25 cellular contexts compared by ENCODE assay signal in genomic region chr20:43461894-43462293, GRCh38. TPM values are rescaled to one million over a fixed set of nuclear protein-coding genes. Genes with fewer than 3 reads are reported as not detected.
DNase-seq lines count a peak whose midpoint lies in the region; ATAC-seq, FAIRE-seq and TF ChIP-seq lines count a peak whose summit lies in the region.
"Had no signal": no experiment of that assay in that cellular context is flagged by ENCODE, and none has a peak within 500 bp of the region (broad histone marks: within the 10 kb centered on the region; RNA-seq: fewer than 3 reads in every experiment).

No MANE protein-coding gene starts in this region.

- peak overlapping the region; percentile 6; the same call in 1 of the 2 replicates for H3K4me2 ChIP-seq in HepG2 (ENCODE audit: low read depth, low read length)
- H3K4me2 ChIP-seq: BLaER1 had no signal

- H3K79me2 ChIP-seq in HepG2 (ENCODE audit: insufficient read depth, low read length), result peaks cover 53% of the 10 kb centered on the region

- POLR2A ChIA-PET in HepG2 (lab: Yijun Ruan, JAX), result interaction anchor here (0.6 to 1.6 kb wide), 4 partner anchors 14 to 1769 kb away, joined by 3 to 7 read pairs (median 4); no protein-coding TSS in a partner anchor

- BruUV-seq in HepG2 (replicated peaks; lab: Mats Ljungman, UMichigan), result no TSS peak

- H2AFZ ChIP-seq in HepG2 (ENCODE audit: low read length), result no peak overlapping the region

- no peak for TF ChIP-seq EP300 in HepG2 (IDR thresholded peaks at IDR 0.05; ENCODE audit: low read depth in 2 of 2, low read length in 2 of 2)
- TF ChIP-seq EP300 in HepG2 (CRISPR knock-in tag; IDR thresholded peaks at IDR 0.05; ENCODE audit: borderline replicate concordance), result no peak

- peaks cover 68% of the 10 kb centered on the region for H4K20me1 ChIP-seq in HepG2 (ENCODE audit: insufficient read depth, low read length)

- FAIRE-seq in HepG2 (lab: Jason Lieb, UNC) (no peak), GM12892 (lab: Jason Lieb, UNC) (no peak)
- FAIRE-seq: GM12891 had no signal

- DNase-seq in HepG2 (ENCODE audit: low spot score), result no peak
- DNase-seq in right lobe of liver, result no peak
- DNase-seq in GF-D8 (lab: John Stamatoyannopoulos, UW), result no peak
- DNase-seq in GM12892 (ENCODE audit: insufficient read length), result no peak
- DNase-seq: activated CD4-positive, alpha-beta T cell treated with anti-CD3 and anti-CD28 coated beads, Interleukin-2, amount 50 U/mL, for 1 hour; activated CD8-positive, alpha-beta memory T cell treated with anti-CD3 and anti-CD28 coated beads, Interleukin-2, amount 50 U/mL, for 48 hours; Caco-2; central memory CD4-positive, alpha-beta T cell; dermis blood vessel endothelial cell; islet precursor cell; NCI-H1092; NCI-H2029; NCI-H2227 treated with DMSO at 0.1 percent for 48 hours; NCI-H69; stimulated activated CD4-positive, alpha-beta T cell treated with anti-CD3 and anti-CD28 coated beads, Interleukin-1b, Interleukin-23, amount 100 ng/mL, for 48 hours had no signal

- no peaks in the 10 kb centered on the region for H3K9me3 Mint-ChIP-seq in activated T-helper 17 cell treated with anti-CD3 and anti-CD28 coated beads, Interleukin-2, amount 50 U/mL, for 72 hours
- H3K9me3 Mint-ChIP-seq: T-helper 1 cell treated with Interleukin-12 subunit alpha and Interleukin-12 subunit beta and Interleukin-4 antibody, amounts not matched to agents 30 μg/mL and 1 μg/mL, for 36 hours had no signal

- no peak overlapping the region for H3K27ac Mint-ChIP-seq in activated T-helper 17 cell treated with anti-CD3 and anti-CD28 coated beads, Interleukin-2, amount 50 U/mL, for 72 hours
- H3K27ac Mint-ChIP-seq: T-helper 1 cell treated with Interleukin-12 subunit alpha and Interleukin-12 subunit beta and Interleukin-4 antibody, amounts not matched to agents 30 μg/mL and 1 μg/mL, for 36 hours had no signal

- H3K9ac ChIP-seq in HepG2 (ENCODE audit: insufficient read depth, low read depth, low read length), result no peak overlapping the region
- H3K9ac ChIP-seq: BLaER1 had no signal

- ATAC-seq in HepG2 (no peak), right lobe of liver (no peak), GM21528 (IDR thresholded peaks at IDR 0.05; ENCODE audit: low FRiP score, unreplicated experiment) (no peak)
- no peak for ATAC-seq in activated T-helper 17 cell treated with anti-CD3 and anti-CD28 coated beads, Interleukin-2, amount 50 U/mL, for 72 hours (replicated peaks)

- H3K27me3 ChIP-seq in HepG2 (ENCODE audit: control insufficient read depth in 1 of 2, insufficient read depth in 2 of 2, low read length in 2 of 2) (no peaks in the 10 kb centered on the region; a peak in 1 of 5 replicates), right lobe of liver (no peaks in the 10 kb centered on the region)
- H3K27me3 ChIP-seq: ascending aorta, BLaER1 had no signal

- no peak for TF ChIP-seq RAD21 in HepG2 (CRISPR knock-in tag; IDR thresholded peaks at IDR 0.05)

- in situ Hi-C loops in HepG2 (cut with HindIII; ENCODE audit: extremely low pct_ligation_motif_present, low pct_unique_long_range_greater_than_20kb), result no loop called here

- H3K27ac ChIP-seq in HepG2 (ENCODE audit: extremely low read length, insufficient read depth, low read length) (no peak overlapping the region), right lobe of liver (no peak overlapping the region), mesodermal cell (ENCODE audit: low read depth, low read length, severe bottlenecking) (peak overlapping the region; percentile 23)
- H3K27ac ChIP-seq: ascending aorta, BLaER1, prostate gland, RWPE1 had no signal

- TF ChIP-seq POLR2A in HepG2 (IDR thresholded peaks at IDR 0.05; ENCODE audit: insufficient read depth in 1 of 2, low read depth in 2 of 2, low read length in 2 of 2) (0 out of 4 replicates have a peak, but pooled peaks of 1 of the 2 experiments have one; percentile 65), right lobe of liver (IDR thresholded peaks at IDR 0.05) (no peak), GM12892 (IDR thresholded peaks at IDR 0.05; ENCODE audit: low read depth, low read length) (no peak)

- H3K36me3 ChIP-seq in HepG2 (replicated peaks in 1 of 2; ENCODE audit: control insufficient read depth in 1 of 2, insufficient read depth in 2 of 2, low read length in 2 of 2) (peaks cover 17 to 76% of the 10 kb centered on the region in 2 experiments), right lobe of liver (peaks cover 12 to 75% (median 37%) of the 10 kb centered on the region in 4 donors), mesodermal cell (ENCODE audit: control insufficient read depth, insufficient read depth, low read length) (peaks cover 80% of the 10 kb centered on the region)

- no peaks in the 10 kb centered on the region for H3K9me3 ChIP-seq in HepG2 (ENCODE audit: low read length)
- no peaks in the 10 kb centered on the region for H3K9me3 ChIP-seq in right lobe of liver
- H3K9me3 ChIP-seq in mesodermal cell (ENCODE audit: control insufficient read depth, low read length), result no peaks in the 10 kb centered on the region
- H3K9me3 ChIP-seq: ascending aorta, BLaER1, Caco-2, HAP-1, prostate gland had no signal

- H3K4me1 ChIP-seq in HepG2 (ENCODE audit: insufficient read depth, low read length) (peaks cover 47% of the 10 kb centered on the region), right lobe of liver (peaks cover 0 to 32% (median 5%) of the 10 kb centered on the region in 4 donors), mesodermal cell (ENCODE audit: control insufficient read depth, insufficient read depth, low read length, poor library complexity, severe bottlenecking) (no peaks in the 10 kb centered on the region)
- H3K4me1 ChIP-seq: prostate gland had no signal

- intact Hi-C loops in HepG2 (cut with micrococcal nuclease; ENCODE audit: unreplicated experiment), result no loop called here
- intact Hi-C loops in right lobe of liver (cut with DNase I), result no loop called here

- CTCF ChIA-PET in HepG2 (lab: Yijun Ruan, JAX; ENCODE audit: low intra/inter-chr PET ratio, low total read pairs), result no interaction called here

- WGBS in HepG2 (ENCODE audit: low lambda C conversion rate), result 96% methylated on average over 2 of the region's 2 CpGs
- WGBS in right lobe of liver (ENCODE audit: insufficient coverage, low coverage, low lambda C conversion rate, missing lambda C conversion rate), result 100% methylated on average over 2 of the region's 2 CpGs
- 83 to 92% methylated on average over 2 of the region's 2 CpGs for WGBS in mesodermal cell (ENCODE audit: insufficient coverage in 2 of 2), 2 experiments

- peaks cover 16% of the 10 kb centered on the region for H3K4me1 Mint-ChIP-seq in activated T-helper 17 cell treated with anti-CD3 and anti-CD28 coated beads, Interleukin-2, amount 50 U/mL, for 72 hours

- H3K4me3 Mint-ChIP-seq in activated T-helper 17 cell treated with anti-CD3 and anti-CD28 coated beads, Interleukin-2, amount 50 U/mL, for 72 hours, result peak overlapping the region; percentile 29
- H3K4me3 Mint-ChIP-seq: T-helper 1 cell treated with Interleukin-12 subunit alpha and Interleukin-12 subunit beta and Interleukin-4 antibody, amounts not matched to agents 30 μg/mL and 1 μg/mL, for 36 hours had no signal

- no peak overlapping the region for H3K4me3 ChIP-seq in HepG2 (replicated peaks in 1 of 3; ENCODE audit: insufficient read depth in 1 of 3, low read depth in 2 of 3, low read length in 3 of 3)
- H3K4me3 ChIP-seq in right lobe of liver, result no peak overlapping the region
- no peak overlapping the region for H3K4me3 ChIP-seq in mesodermal cell (ENCODE audit: extremely low read depth, insufficient read depth, low read length, poor library complexity, severe bottlenecking)
- H3K4me3 ChIP-seq: ascending aorta, BLaER1, HAP-1, prostate gland had no signal

- no peaks in the 10 kb centered on the region for H3K27me3 Mint-ChIP-seq in activated T-helper 17 cell treated with anti-CD3 and anti-CD28 coated beads, Interleukin-2, amount 50 U/mL, for 72 hours

- peaks cover 98% of the 10 kb centered on the region for H3K36me3 Mint-ChIP-seq in activated T-helper 17 cell treated with anti-CD3 and anti-CD28 coated beads, Interleukin-2, amount 50 U/mL, for 72 hours (ENCODE audit: low read depth)

- no peak for TF ChIP-seq CTCF in HepG2 (CRISPR knock-in tag; IDR thresholded peaks at IDR 0.05)
- TF ChIP-seq CTCF in right lobe of liver (IDR thresholded peaks at IDR 0.05), result no peak

RNA-seq across cellular contexts. Expression of gene SRSF6, which starts 4.2 kb away (rescaled TPM):
- total RNA-seq in HepG2 (2016; rRNA removed; fragmentation: Illumina TruSeq; extraction: Trizol), result 184 and 194 TPM in 2 replicates
- 15.0 and 16.0 TPM in 2 replicates for total RNA-seq in HepG2 (2016; cell fraction: cytosol; rRNA removed; fragmentation: Illumina TruSeq; extraction: Trizol; ENCODE audit: low read depth)
- total RNA-seq in HepG2 (2016; cell fraction: insoluble cytoplasmic fraction; rRNA removed; fragmentation: Illumina TruSeq; extraction: Trizol), result 174 and 198 TPM in 2 replicates
- total RNA-seq in HepG2 (2016; cell fraction: membrane; rRNA removed; fragmentation: Illumina TruSeq; extraction: Trizol), result 47.5 and 54.5 TPM in 2 replicates
- total RNA-seq in HepG2 (2016; cell fraction: nucleus; rRNA removed; fragmentation: Illumina TruSeq; extraction: Trizol), result 244 and 253 TPM in 2 replicates
- 151 and 156 TPM in 2 replicates for polyA plus RNA-seq in HepG2 (2011; rRNA removed)
- polyA plus RNA-seq in HepG2 (2011; cell fraction: cytosol; rRNA removed), result 62.2 and 93.1 TPM in 2 replicates
- 386 and 421 TPM in 2 replicates for polyA plus RNA-seq in HepG2 (2011; cell fraction: nucleus; rRNA removed)
- 116 and 122 TPM in 2 replicates for polyA plus RNA-seq in HepG2 (2012)
- 13.9 and 17.6 TPM in 2 replicates for polyA plus RNA-seq in HepG2 (2016; cell fraction: cytosol; fragmentation: Illumina TruSeq; extraction: Trizol; ENCODE audit: low read depth)
- 195 and 211 TPM in 2 replicates for polyA plus RNA-seq in HepG2 (2016; cell fraction: insoluble cytoplasmic fraction; fragmentation: Illumina TruSeq; extraction: Trizol; ENCODE audit: low read depth)
- polyA plus RNA-seq in HepG2 (2016; cell fraction: membrane; fragmentation: Illumina TruSeq; extraction: Trizol; ENCODE audit: low read depth), result 30.9 and 36.1 TPM in 2 replicates
- 597 and 599 TPM in 2 replicates for polyA plus RNA-seq in HepG2 (2016; cell fraction: nucleus; fragmentation: Illumina TruSeq; extraction: Trizol; ENCODE audit: insufficient read depth, low read depth)
- polyA minus RNA-seq in HepG2 (2011; rRNA and poly(A)+ RNA removed; ENCODE audit: low replicate concordance), result 66.2 and 97.9 TPM in 2 replicates
- polyA minus RNA-seq in HepG2 (2011; cell fraction: cytosol; rRNA and poly(A)+ RNA removed), result 39.1 and 45.4 TPM in 2 replicates
- 358 and 382 TPM in 2 replicates for polyA minus RNA-seq in HepG2 (2011; cell fraction: nucleus; rRNA and poly(A)+ RNA removed)
- 100 to 1,000 TPM in 1 of 6 experiments, 10 to 100 TPM in 5; 35.1 to 111 (median 76.8) TPM for total RNA-seq in right lobe of liver
- 100 to 1,000 TPM; 111 to 171 TPM for total RNA-seq in activated T-helper 17 cell treated with anti-CD3 and anti-CD28 coated beads, Interleukin-2, amount 50 U/mL, for 72 hours
- 75.5 TPM for polyA plus RNA-seq in mesodermal cell (2013, experiment 1 of 2)
- 77.8 TPM for polyA plus RNA-seq in mesodermal cell (2013, experiment 2 of 2)
- 77.7 TPM for polyA plus RNA-seq in GM12892 (2012; ENCODE audit: missing spikeins)

RNA-seq across cellular contexts. Expression of gene L3MBTL1, which starts 45.6 kb away (rescaled TPM):
- total RNA-seq in HepG2 (2016; rRNA removed; fragmentation: Illumina TruSeq; extraction: Trizol), result 2.4 and 9.0 TPM in 2 replicates
- 2.7 and 2.9 TPM in 2 replicates for total RNA-seq in HepG2 (2016; cell fraction: cytosol; rRNA removed; fragmentation: Illumina TruSeq; extraction: Trizol; ENCODE audit: low read depth)
- total RNA-seq in HepG2 (2016; cell fraction: insoluble cytoplasmic fraction; rRNA removed; fragmentation: Illumina TruSeq; extraction: Trizol), result 1.7 and 8.3 TPM in 2 replicates
- total RNA-seq in HepG2 (2016; cell fraction: membrane; rRNA removed; fragmentation: Illumina TruSeq; extraction: Trizol), result 1.8 and 3.0 TPM in 2 replicates
- 19.0 and 22.4 TPM in 2 replicates for total RNA-seq in HepG2 (2016; cell fraction: nucleus; rRNA removed; fragmentation: Illumina TruSeq; extraction: Trizol)
- 17.8 and 23.8 TPM in 2 replicates for polyA plus RNA-seq in HepG2 (2011; rRNA removed)
- 2.3 and 3.0 TPM in 2 replicates for polyA plus RNA-seq in HepG2 (2011; cell fraction: cytosol; rRNA removed)
- 165 and 173 TPM in 2 replicates for polyA plus RNA-seq in HepG2 (2011; cell fraction: nucleus; rRNA removed)
- 11.7 and 15.2 TPM in 2 replicates for polyA plus RNA-seq in HepG2 (2012)
- polyA plus RNA-seq in HepG2 (2016; cell fraction: cytosol; fragmentation: Illumina TruSeq; extraction: Trizol; ENCODE audit: low read depth), result 0.17 and 0.46 TPM in 2 replicates
- 1.1 and 1.9 TPM in 2 replicates for polyA plus RNA-seq in HepG2 (2016; cell fraction: insoluble cytoplasmic fraction; fragmentation: Illumina TruSeq; extraction: Trizol; ENCODE audit: low read depth)
- polyA plus RNA-seq in HepG2 (2016; cell fraction: membrane; fragmentation: Illumina TruSeq; extraction: Trizol; ENCODE audit: low read depth), result 0.76 and 0.97 TPM in 2 replicates
- 27.6 and 31.6 TPM in 2 replicates for polyA plus RNA-seq in HepG2 (2016; cell fraction: nucleus; fragmentation: Illumina TruSeq; extraction: Trizol; ENCODE audit: insufficient read depth, low read depth)
- 21.5 and 30.3 TPM in 2 replicates for polyA minus RNA-seq in HepG2 (2011; rRNA and poly(A)+ RNA removed; ENCODE audit: low replicate concordance)
- polyA minus RNA-seq in HepG2 (2011; cell fraction: cytosol; rRNA and poly(A)+ RNA removed), result 2.5 TPM in 2 replicates
- polyA minus RNA-seq in HepG2 (2011; cell fraction: nucleus; rRNA and poly(A)+ RNA removed), result 70.9 and 90.3 TPM in 2 replicates
- total RNA-seq in right lobe of liver, result 1 to 10 TPM; 1.2 to 3.2 (median 2.4) TPM
- total RNA-seq in activated T-helper 17 cell treated with anti-CD3 and anti-CD28 coated beads, Interleukin-2, amount 50 U/mL, for 72 hours, result 10 to 100 TPM in 1 of 2 donors, 1 to 10 TPM in 1; 6.1 to 15.3 TPM
- 10.2 TPM for polyA plus RNA-seq in mesodermal cell (2013, experiment 1 of 2)
- 7.9 TPM for polyA plus RNA-seq in mesodermal cell (2013, experiment 2 of 2)
- polyA plus RNA-seq in GM12892 (2012; ENCODE audit: missing spikeins), result 7.9 TPM
